12 cellular contexts compared by ENCODE assay signal in genomic region chr2:160279813-160280465, GRCh38.
DNase-seq lines count a peak whose midpoint lies in the region; ATAC-seq and TF ChIP-seq lines count a peak whose summit lies in the region.
"Had no signal": no experiment of that assay in that cellular context is flagged by ENCODE, and none has a peak within 500 bp of the region (broad histone marks: within the 10 kb centered on the region; RNA-seq: fewer than 3 reads in every experiment).

No MANE protein-coding gene starts in this region.

- ATAC-seq in heart left ventricle (peak in 3 of 4 donors; percentile 40 to 52 (median 41)), Right ventricle myocardium superior (ENCODE audit: poor library complexity) (no peak), upper lobe of right lung (no peak), GM21360 (IDR thresholded peaks at IDR 0.05; ENCODE audit: unreplicated experiment) (no peak), HG03439 (IDR thresholded peaks at IDR 0.05; ENCODE audit: unreplicated experiment) (no peak)

- H3K27me3 ChIP-seq in heart left ventricle: no peaks in the 10 kb centered on the region
- no peaks in the 10 kb centered on the region for H3K27me3 ChIP-seq in upper lobe of right lung
- H3K27me3 ChIP-seq: spleen had no signal

- TF ChIP-seq POLR2A in heart left ventricle (IDR thresholded peaks at IDR 0.05): no peak

- H3K4me3 ChIP-seq in heart left ventricle (no peak overlapping the region), upper lobe of right lung (no peak overlapping the region)
- H3K4me3 ChIP-seq: spleen had no signal

- DNase-seq in heart left ventricle (no peak), Right ventricle myocardium superior (no peak), glutamatergic neuron (no peak), upper lobe of right lung (no peak), DMS 273 (lab: John Stamatoyannopoulos, UW; ENCODE audit: unreplicated experiment) (no peak)
- no peak for DNase-seq in activated T-helper 1 cell treated with anti-CD3 and anti-CD28 coated beads, Interleukin-12 subunit alpha, Interleukin-12 subunit beta, Interleukin-2, Interleukin-4 antibody, amounts not matched to agents 30 ng/mL and 10 ng/mL and 1 ng/mL, durations not matched to agents 14 hours and 24 hours and 36 hours (ENCODE audit: low spot score)
- DNase-seq: C1 segment of cervical spinal cord, caudate nucleus, SHP77, spleen had no signal

- peaks cover 19% of the 10 kb centered on the region for H3K4me1 Mint-ChIP-seq in activated T-helper 1 cell treated with anti-CD3 and anti-CD28 coated beads, Interleukin-12 subunit alpha, Interleukin-12 subunit beta, Interleukin-2, Interleukin-4 antibody, amounts not matched to agents 30 ng/mL and 10 ng/mL and 1 ng/mL, durations not matched to agents 14 hours and 24 hours and 36 hours (ENCODE audit: low read depth)
- H3K4me1 Mint-ChIP-seq in glutamatergic neuron (ENCODE audit: low read depth, unreplicated experiment): peaks cover 11% of the 10 kb centered on the region

- H3K4me1 ChIP-seq in heart left ventricle (peaks cover 0 to 46% (median 15%) of the 10 kb centered on the region in 12 donors), upper lobe of right lung (peaks cover 42% of the 10 kb centered on the region)

- intact Hi-C loops in heart left ventricle (cut with DNase I) (loop anchor here in 4 of 10 donors (5.0 to 10.0 kb wide), 3 partner anchors 125 to 697 kb away; no protein-coding TSS in a partner anchor), Right ventricle myocardium superior (cut with DNase I) (loop anchor here (10.0 kb wide), 1 partner anchor 705 kb away; no protein-coding TSS in a partner anchor), upper lobe of right lung (cut with DNase I) (no loop called here)
- intact Hi-C loops in activated T-helper 1 cell treated with anti-CD3 and anti-CD28 coated beads, Interleukin-12 subunit alpha, Interleukin-12 subunit beta, Interleukin-2, Interleukin-4 antibody, amounts not matched to agents 30 ng/mL and 10 ng/mL and 1 ng/mL, durations not matched to agents 14 hours and 24 hours and 36 hours (cut with micrococcal nuclease): loop anchor here (2.0 kb wide), 1 partner anchor 15 kb away; no protein-coding TSS in a partner anchor

- H3K27me3 Mint-ChIP-seq in activated T-helper 1 cell treated with anti-CD3 and anti-CD28 coated beads, Interleukin-12 subunit alpha, Interleukin-12 subunit beta, Interleukin-2, Interleukin-4 antibody, amounts not matched to agents 30 ng/mL and 10 ng/mL and 1 ng/mL, durations not matched to agents 14 hours and 24 hours and 36 hours (ENCODE audit: insufficient read depth): no peaks in the 10 kb centered on the region
- peaks cover 2% of the 10 kb centered on the region for H3K27me3 Mint-ChIP-seq in glutamatergic neuron (ENCODE audit: unreplicated experiment)

- TF ChIP-seq CTCF in heart left ventricle (IDR thresholded peaks at IDR 0.05) (no peak), glutamatergic neuron (IDR thresholded peaks at IDR 0.05; ENCODE audit: partially characterized antibody, unreplicated experiment) (no peak), upper lobe of right lung (IDR thresholded peaks at IDR 0.05) (no peak)

- no peak overlapping the region for H3K4me3 Mint-ChIP-seq in activated T-helper 1 cell treated with anti-CD3 and anti-CD28 coated beads, Interleukin-12 subunit alpha, Interleukin-12 subunit beta, Interleukin-2, Interleukin-4 antibody, amounts not matched to agents 30 ng/mL and 10 ng/mL and 1 ng/mL, durations not matched to agents 14 hours and 24 hours and 36 hours
- no peak overlapping the region for H3K4me3 Mint-ChIP-seq in glutamatergic neuron (ENCODE audit: unreplicated experiment)

- no peaks in the 10 kb centered on the region for H3K9me3 Mint-ChIP-seq in activated T-helper 1 cell treated with anti-CD3 and anti-CD28 coated beads, Interleukin-12 subunit alpha, Interleukin-12 subunit beta, Interleukin-2, Interleukin-4 antibody, amounts not matched to agents 30 ng/mL and 10 ng/mL and 1 ng/mL, durations not matched to agents 14 hours and 24 hours and 36 hours
- H3K9me3 Mint-ChIP-seq in glutamatergic neuron (ENCODE audit: unreplicated experiment): no peaks in the 10 kb centered on the region

- 69 to 74% (median 72%) methylated on average over 5 of the region's 5 CpGs for WGBS in heart left ventricle, 4 donors

- H3K9me3 ChIP-seq in heart left ventricle: no peaks in the 10 kb centered on the region
- no peaks in the 10 kb centered on the region for H3K9me3 ChIP-seq in upper lobe of right lung
- H3K9me3 ChIP-seq: spleen had no signal

- H3K27ac Mint-ChIP-seq in activated T-helper 1 cell treated with anti-CD3 and anti-CD28 coated beads, Interleukin-12 subunit alpha, Interleukin-12 subunit beta, Interleukin-2, Interleukin-4 antibody, amounts not matched to agents 30 ng/mL and 10 ng/mL and 1 ng/mL, durations not matched to agents 14 hours and 24 hours and 36 hours: peak overlapping the region; percentile 16
- H3K27ac Mint-ChIP-seq in glutamatergic neuron (ENCODE audit: unreplicated experiment): peak overlapping the region; percentile 15

- peaks cover 46% of the 10 kb centered on the region for H3K36me3 Mint-ChIP-seq in activated T-helper 1 cell treated with anti-CD3 and anti-CD28 coated beads, Interleukin-12 subunit alpha, Interleukin-12 subunit beta, Interleukin-2, Interleukin-4 antibody, amounts not matched to agents 30 ng/mL and 10 ng/mL and 1 ng/mL, durations not matched to agents 14 hours and 24 hours and 36 hours (ENCODE audit: low read depth)
- peaks cover 4% of the 10 kb centered on the region for H3K36me3 Mint-ChIP-seq in glutamatergic neuron (ENCODE audit: unreplicated experiment)

- peak overlapping the region in 6 of 12 donors; percentile 24 to 83 (median 38) for H3K27ac ChIP-seq in heart left ventricle
- peak overlapping the region; percentile 9 for H3K27ac ChIP-seq in upper lobe of right lung

- H3K36me3 ChIP-seq in heart left ventricle: peaks cover 0 to 99% (median 92%) of the 10 kb centered on the region in 9 donors
- H3K36me3 ChIP-seq in upper lobe of right lung: peaks cover 91% of the 10 kb centered on the region

Comparison
In these comparisons a context has a peak if more than half of its experiments do, and no peak if none do; other contexts are left out.
1. ATAC-seq: peak in heart left ventricle (3 of 4); none in Right ventricle myocardium superior (single experiment), upper lobe of right lung (single experiment), GM21360 (single experiment) and HG03439 (single experiment).